26 cellular contexts compared by ENCODE assay signal in the genomic region with DNA sequence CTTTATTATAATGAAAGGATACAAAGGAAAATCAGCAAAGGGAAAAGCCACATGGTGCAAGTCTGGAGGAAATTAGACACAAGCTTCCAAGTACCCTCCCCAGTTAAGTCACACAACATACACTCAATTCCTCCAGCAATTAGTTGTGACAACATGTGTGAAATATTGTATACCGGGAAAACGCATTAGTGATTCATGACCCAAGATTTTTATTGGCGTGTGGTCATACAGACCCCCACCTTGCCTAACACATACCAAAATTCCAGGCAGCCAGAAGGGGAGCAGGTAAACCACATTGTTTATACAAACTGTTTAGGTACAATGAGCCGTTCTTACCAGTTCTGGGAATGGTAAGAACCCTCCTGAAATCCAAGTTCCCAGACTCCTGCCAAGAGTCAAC.
"Had no signal": no experiment of that assay in that cellular context is flagged by ENCODE, and none has a peak within 500 bp of the region (broad histone marks: within the 10 kb centered on the region; RNA-seq: fewer than 3 reads in every experiment).

No MANE protein-coding gene starts in this region.

- ATAC-seq: naive thymus-derived CD8-positive, alpha-beta T cell; pancreas; right cardiac atrium; sciatic nerve; stimulated activated naive B cell treated with anti-CD40 and anti-IgM and Interleukin-4, amounts not matched to agents 10 μg/mL and 1 μg/mL and 100 μg/mL, for 72 hours; stimulated activated naive CD8-positive, alpha-beta T cell treated with anti-CD3 and anti-CD28 coated beads, Interleukin-15, Interleukin-2, amounts not matched to agents 100 U/mL and 50 U/mL, for 24 hours had no signal

- H3K4me3 ChIP-seq: left ventricle myocardium inferior, lung, pancreas, prostate gland, skin epidermis, stomach, testis, thyroid gland, transverse colon, upper lobe of left lung had no signal

- H3K4me3 Mint-ChIP-seq: naive thymus-derived CD8-positive, alpha-beta T cell; nephron; neural crest cell; stimulated activated naive B cell treated with anti-CD40 and anti-IgM and Interleukin-4, amounts not matched to agents 10 μg/mL and 1 μg/mL and 100 μg/mL, for 72 hours had no signal

- DNase-seq: islet precursor cell; left ventricle myocardium inferior; mesenchymal stem cell; naive thymus-derived CD8-positive, alpha-beta T cell; nucleus accumbens; pancreas; posterior cingulate gyrus; retina; right cardiac atrium; stimulated activated CD4-positive, alpha-beta T cell treated with anti-CD3 and anti-CD28 coated beads, Interleukin-12 subunit alpha, Interleukin-12 subunit beta, amount 100 ng/mL, for 4 hours; stimulated activated CD4-positive, alpha-beta T cell treated with anti-CD3 and anti-CD28 coated beads, Interleukin-15, amount 100 ng/mL, for 24 hours; stimulated activated CD4-positive, alpha-beta T cell treated with anti-CD3 and anti-CD28 coated beads, Interleukin-2, amount 100 ng/mL, for 24 hours; stimulated activated CD4-positive, alpha-beta T cell treated with anti-CD3 and anti-CD28 coated beads, Interleukin-4, amount 100 ng/mL, for 1 hour; stimulated activated naive B cell treated with anti-CD40 and anti-IgM and Interleukin-4, amounts not matched to agents 10 μg/mL and 1 μg/mL and 100 μg/mL, for 72 hours; stimulated activated naive CD8-positive, alpha-beta T cell treated with anti-CD3 and anti-CD28 coated beads, Interleukin-15, Interleukin-2, amounts not matched to agents 100 U/mL and 50 U/mL, for 24 hours; stomach; testis; thyroid gland; transverse colon; upper lobe of left lung had no signal

- H3K27me3 Mint-ChIP-seq: naive thymus-derived CD8-positive, alpha-beta T cell; stimulated activated naive B cell treated with anti-CD40 and anti-IgM and Interleukin-4, amounts not matched to agents 10 μg/mL and 1 μg/mL and 100 μg/mL, for 72 hours had no signal

- H3K4me1 Mint-ChIP-seq: nephron, neural crest cell had no signal

- H3K27ac Mint-ChIP-seq: naive thymus-derived CD8-positive, alpha-beta T cell; nephron; stimulated activated naive B cell treated with anti-CD40 and anti-IgM and Interleukin-4, amounts not matched to agents 10 μg/mL and 1 μg/mL and 100 μg/mL, for 72 hours had no signal
